In the genomic region with DNA sequence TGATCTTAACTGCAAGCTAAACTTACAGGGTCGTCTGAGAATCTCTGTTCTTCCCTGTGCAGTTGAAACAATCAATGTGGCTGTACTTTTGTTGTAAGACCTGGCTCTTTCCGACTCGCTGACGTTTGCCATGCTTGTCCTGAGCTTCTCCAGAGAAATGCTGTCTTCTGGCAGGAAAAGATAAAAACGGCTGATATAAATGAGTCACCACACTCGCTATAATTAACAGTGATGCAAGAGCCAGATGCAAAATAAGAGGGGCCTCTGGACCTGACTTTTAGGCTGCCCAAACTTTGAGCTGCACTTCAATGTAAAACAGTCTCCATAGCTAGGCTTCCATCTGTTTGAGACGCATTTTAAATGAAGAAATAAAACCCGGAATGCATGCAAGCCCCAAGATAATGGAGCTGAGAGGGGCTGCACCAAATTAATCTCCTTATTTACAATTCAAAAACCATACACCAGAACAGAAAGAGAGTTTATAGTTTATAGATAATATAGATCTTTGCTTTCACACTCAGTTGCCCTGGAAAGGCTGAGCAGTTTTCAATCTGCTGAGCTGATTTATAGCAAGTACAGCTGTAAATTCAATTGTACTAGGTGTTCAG, we compare ENCODE assay signal across 1 cellular context.
TF ChIP-seq lines count a peak whose summit lies in the region.

No MANE protein-coding gene starts in this region.

TF ChIP-seq in K562, 482 proteins besides CTCF, POLR2A, EP300 and RAD21 (continued from another document and continues in another):
- peak; percentile 76 for TF ChIP-seq TAL1 (IDR thresholded peaks at IDR 0.05)
- no peak for TF ChIP-seq ATF1 (CRISPR knock-in tag; IDR thresholded peaks at IDR 0.05)
- peak; percentile 71 for TF ChIP-seq ATF1 (tag; IDR thresholded peaks at IDR 0.05)
- TF ChIP-seq, protein P1, sequence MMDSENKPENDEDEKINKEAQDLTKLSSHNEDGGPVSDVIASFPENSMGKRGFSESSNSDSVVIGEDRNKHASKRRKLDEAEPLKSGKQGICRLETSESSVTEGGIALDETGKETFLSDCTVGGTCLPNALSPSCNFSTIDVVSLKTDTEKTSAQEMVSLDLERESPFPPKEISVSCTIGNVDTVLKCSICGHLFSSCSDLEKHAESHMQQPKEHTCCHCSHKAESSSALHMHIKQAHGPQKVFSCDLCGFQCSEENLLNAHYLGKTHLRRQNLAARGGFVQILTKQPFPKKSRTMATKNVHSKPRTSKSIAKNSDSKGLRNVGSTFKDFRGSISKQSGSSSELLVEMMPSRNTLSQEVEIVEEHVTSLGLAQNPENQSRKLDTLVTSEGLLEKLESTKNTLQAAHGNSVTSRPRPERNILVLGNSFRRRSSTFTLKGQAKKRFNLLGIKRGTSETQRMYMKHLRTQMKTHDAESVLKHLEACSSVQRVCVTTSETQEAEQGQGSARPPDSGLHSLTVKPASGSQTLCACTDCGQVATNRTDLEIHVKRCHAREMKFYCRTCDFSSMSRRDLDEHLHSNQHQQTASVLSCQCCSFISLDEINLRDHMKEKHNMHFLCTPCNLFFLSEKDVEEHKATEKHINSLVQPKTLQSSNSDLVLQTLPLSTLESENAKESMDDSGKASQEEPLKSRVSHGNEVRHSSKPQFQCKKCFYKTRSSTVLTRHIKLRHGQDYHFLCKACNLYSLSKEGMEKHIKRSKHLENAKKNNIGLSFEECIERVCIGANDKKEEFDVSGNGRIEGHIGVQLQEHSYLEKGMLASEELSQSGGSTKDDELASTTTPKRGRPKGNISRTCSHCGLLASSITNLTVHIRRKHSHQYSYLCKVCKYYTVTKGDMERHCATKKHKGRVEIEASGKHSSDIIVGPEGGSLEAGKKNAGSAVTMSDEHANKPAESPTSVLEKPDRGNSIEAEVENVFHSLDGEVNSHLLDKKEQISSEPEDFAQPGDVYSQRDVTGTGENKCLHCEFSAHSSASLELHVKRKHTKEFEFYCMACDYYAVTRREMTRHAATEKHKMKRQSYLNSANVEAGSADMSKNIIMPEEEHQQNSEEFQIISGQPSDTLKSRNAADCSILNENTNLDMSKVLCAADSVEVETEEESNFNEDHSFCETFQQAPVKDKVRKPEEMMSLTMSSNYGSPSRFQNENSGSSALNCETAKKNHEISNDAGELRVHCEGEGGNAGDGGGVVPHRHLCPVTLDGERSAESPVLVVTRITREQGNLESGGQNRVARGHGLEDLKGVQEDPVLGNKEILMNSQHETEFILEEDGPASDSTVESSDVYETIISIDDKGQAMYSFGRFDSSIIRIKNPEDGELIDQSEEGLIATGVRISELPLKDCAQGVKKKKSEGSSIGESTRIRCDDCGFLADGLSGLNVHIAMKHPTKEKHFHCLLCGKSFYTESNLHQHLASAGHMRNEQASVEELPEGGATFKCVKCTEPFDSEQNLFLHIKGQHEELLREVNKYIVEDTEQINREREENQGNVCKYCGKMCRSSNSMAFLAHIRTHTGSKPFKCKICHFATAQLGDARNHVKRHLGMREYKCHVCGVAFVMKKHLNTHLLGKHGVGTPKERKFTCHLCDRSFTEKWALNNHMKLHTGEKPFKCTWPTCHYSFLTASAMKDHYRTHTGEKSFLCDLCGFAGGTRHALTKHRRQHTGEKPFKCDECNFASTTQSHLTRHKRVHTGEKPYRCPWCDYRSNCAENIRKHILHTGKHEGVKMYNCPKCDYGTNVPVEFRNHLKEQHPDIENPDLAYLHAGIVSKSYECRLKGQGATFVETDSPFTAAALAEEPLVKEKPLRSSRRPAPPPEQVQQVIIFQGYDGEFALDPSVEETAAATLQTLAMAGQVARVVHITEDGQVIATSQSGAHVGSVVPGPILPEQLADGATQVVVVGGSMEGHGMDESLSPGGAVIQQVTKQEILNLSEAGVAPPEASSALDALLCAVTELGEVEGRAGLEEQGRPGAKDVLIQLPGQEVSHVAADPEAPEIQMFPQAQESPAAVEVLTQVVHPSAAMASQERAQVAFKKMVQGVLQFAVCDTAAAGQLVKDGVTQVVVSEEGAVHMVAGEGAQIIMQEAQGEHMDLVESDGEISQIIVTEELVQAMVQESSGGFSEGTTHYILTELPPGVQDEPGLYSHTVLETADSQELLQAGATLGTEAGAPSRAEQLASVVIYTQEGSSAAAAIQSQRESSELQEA (IDR thresholded peaks at IDR 0.05; ENCODE audit: low read depth), result no peak
- peak; percentile 22; the same call in 1 of the 2 replicates for TF ChIP-seq STAT5A (IDR thresholded peaks at IDR 0.05; ENCODE audit: borderline replicate concordance, low read length)
- 0 out of 2 replicates have a peak, but pooled peaks have one; percentile 14 for TF ChIP-seq KLF16 (IDR thresholded peaks at IDR 0.05)
- TF ChIP-seq HDAC6 (IDR thresholded peaks at IDR 0.05; ENCODE audit: low read depth, low read length), result no peak
- TF ChIP-seq, protein P2, sequence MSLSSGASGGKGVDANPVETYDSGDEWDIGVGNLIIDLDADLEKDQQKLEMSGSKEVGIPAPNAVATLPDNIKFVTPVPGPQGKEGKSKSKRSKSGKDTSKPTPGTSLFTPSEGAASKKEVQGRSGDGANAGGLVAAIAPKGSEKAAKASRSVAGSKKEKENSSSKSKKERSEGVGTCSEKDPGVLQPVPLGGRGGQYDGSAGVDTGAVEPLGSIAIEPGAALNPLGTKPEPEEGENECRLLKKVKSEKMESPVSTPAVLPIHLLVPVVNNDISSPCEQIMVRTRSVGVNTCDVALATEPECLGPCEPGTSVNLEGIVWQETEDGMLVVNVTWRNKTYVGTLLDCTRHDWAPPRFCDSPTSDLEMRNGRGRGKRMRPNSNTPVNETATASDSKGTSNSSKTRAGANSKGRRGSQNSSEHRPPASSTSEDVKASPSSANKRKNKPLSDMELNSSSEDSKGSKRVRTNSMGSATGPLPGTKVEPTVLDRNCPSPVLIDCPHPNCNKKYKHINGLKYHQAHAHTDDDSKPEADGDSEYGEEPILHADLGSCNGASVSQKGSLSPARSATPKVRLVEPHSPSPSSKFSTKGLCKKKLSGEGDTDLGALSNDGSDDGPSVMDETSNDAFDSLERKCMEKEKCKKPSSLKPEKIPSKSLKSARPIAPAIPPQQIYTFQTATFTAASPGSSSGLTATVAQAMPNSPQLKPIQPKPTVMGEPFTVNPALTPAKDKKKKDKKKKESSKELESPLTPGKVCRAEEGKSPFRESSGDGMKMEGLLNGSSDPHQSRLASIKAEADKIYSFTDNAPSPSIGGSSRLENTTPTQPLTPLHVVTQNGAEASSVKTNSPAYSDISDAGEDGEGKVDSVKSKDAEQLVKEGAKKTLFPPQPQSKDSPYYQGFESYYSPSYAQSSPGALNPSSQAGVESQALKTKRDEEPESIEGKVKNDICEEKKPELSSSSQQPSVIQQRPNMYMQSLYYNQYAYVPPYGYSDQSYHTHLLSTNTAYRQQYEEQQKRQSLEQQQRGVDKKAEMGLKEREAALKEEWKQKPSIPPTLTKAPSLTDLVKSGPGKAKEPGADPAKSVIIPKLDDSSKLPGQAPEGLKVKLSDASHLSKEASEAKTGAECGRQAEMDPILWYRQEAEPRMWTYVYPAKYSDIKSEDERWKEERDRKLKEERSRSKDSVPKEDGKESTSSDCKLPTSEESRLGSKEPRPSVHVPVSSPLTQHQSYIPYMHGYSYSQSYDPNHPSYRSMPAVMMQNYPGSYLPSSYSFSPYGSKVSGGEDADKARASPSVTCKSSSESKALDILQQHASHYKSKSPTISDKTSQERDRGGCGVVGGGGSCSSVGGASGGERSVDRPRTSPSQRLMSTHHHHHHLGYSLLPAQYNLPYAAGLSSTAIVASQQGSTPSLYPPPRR (CRISPR knock-in tag; IDR thresholded peaks at IDR 0.05; ENCODE audit: borderline replicate concordance), result no peak
- TF ChIP-seq, protein P3, sequence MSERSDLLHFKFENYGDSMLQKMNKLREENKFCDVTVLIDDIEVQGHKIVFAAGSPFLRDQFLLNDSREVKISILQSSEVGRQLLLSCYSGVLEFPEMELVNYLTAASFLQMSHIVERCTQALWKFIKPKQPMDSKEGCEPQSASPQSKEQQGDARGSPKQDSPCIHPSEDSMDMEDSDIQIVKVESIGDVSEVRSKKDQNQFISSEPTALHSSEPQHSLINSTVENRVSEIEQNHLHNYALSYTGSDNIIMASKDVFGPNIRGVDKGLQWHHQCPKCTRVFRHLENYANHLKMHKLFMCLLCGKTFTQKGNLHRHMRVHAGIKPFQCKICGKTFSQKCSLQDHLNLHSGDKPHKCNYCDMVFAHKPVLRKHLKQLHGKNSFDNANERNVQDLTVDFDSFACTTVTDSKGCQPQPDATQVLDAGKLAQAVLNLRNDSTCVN (CRISPR knock-in tag; IDR thresholded peaks at IDR 0.05), result no peak
- peak; percentile 93 for TF ChIP-seq ZNF589 (CRISPR knock-in tag; IDR thresholded peaks at IDR 0.05; ENCODE audit: low read depth)
- peak; percentile 47 for TF ChIP-seq CXXC5 (CRISPR knock-in tag; IDR thresholded peaks at IDR 0.05)
- TF ChIP-seq, protein P4, sequence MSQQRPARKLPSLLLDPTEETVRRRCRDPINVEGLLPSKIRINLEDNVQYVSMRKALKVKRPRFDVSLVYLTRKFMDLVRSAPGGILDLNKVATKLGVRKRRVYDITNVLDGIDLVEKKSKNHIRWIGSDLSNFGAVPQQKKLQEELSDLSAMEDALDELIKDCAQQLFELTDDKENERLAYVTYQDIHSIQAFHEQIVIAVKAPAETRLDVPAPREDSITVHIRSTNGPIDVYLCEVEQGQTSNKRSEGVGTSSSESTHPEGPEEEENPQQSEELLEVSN (IDR thresholded peaks at IDR 0.05; ENCODE audit: borderline replicate concordance in 1 of 2, extremely low read depth in 1 of 2, insufficient read depth in 1 of 2, insufficient read length in 1 of 2, low read depth in 1 of 2, low read length in 1 of 2, poor library complexity in 1 of 2, severe bottlenecking in 1 of 2), result no peak
- no peak for TF ChIP-seq BCL6 (CRISPR knock-in tag; IDR thresholded peaks at IDR 0.05)
- TF ChIP-seq SIN3B (IDR thresholded peaks at IDR 0.05; ENCODE audit: low read depth), result no peak
- TF ChIP-seq, protein P5, sequence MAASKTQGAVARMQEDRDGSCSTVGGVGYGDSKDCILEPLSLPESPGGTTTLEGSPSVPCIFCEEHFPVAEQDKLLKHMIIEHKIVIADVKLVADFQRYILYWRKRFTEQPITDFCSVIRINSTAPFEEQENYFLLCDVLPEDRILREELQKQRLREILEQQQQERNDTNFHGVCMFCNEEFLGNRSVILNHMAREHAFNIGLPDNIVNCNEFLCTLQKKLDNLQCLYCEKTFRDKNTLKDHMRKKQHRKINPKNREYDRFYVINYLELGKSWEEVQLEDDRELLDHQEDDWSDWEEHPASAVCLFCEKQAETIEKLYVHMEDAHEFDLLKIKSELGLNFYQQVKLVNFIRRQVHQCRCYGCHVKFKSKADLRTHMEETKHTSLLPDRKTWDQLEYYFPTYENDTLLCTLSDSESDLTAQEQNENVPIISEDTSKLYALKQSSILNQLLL (CRISPR knock-in tag; IDR thresholded peaks at IDR 0.05; ENCODE audit: borderline replicate concordance), result no peak
- TF ChIP-seq, protein P6, sequence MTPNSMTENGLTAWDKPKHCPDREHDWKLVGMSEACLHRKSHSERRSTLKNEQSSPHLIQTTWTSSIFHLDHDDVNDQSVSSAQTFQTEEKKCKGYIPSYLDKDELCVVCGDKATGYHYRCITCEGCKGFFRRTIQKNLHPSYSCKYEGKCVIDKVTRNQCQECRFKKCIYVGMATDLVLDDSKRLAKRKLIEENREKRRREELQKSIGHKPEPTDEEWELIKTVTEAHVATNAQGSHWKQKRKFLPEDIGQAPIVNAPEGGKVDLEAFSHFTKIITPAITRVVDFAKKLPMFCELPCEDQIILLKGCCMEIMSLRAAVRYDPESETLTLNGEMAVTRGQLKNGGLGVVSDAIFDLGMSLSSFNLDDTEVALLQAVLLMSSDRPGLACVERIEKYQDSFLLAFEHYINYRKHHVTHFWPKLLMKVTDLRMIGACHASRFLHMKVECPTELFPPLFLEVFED (CRISPR knock-in tag; conservative IDR thresholded peaks at IDR 0.05), result no peak; the same call in 1 of the 2 replicates
- TF ChIP-seq ZNF445 (CRISPR knock-in tag; IDR thresholded peaks at IDR 0.05; ENCODE audit: low read depth), result no peak
- TF ChIP-seq GABPB1 (CRISPR knock-in tag; IDR thresholded peaks at IDR 0.05), result no peak
- no peak for TF ChIP-seq PHB (CRISPR knock-in tag; IDR thresholded peaks at IDR 0.05)
- no peak for TF ChIP-seq NELFE (IDR thresholded peaks at IDR 0.05; ENCODE audit: insufficient read depth, insufficient read length)
- TF ChIP-seq DDX20 (tag; IDR thresholded peaks at IDR 0.05; ENCODE audit: low read depth), result no peak
- TF ChIP-seq, protein P7, sequence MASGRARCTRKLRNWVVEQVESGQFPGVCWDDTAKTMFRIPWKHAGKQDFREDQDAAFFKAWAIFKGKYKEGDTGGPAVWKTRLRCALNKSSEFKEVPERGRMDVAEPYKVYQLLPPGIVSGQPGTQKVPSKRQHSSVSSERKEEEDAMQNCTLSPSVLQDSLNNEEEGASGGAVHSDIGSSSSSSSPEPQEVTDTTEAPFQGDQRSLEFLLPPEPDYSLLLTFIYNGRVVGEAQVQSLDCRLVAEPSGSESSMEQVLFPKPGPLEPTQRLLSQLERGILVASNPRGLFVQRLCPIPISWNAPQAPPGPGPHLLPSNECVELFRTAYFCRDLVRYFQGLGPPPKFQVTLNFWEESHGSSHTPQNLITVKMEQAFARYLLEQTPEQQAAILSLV (tag; IDR thresholded peaks at IDR 0.05), result peak; percentile 53; the same call in 1 of the 2 replicates
- no peak for TF ChIP-seq ZNF780A (CRISPR knock-in tag; IDR thresholded peaks at IDR 0.05)
- TF ChIP-seq FOXP1 (CRISPR knock-in tag; IDR thresholded peaks at IDR 0.05), result no peak
- TF ChIP-seq ZNF561 (CRISPR knock-in tag; conservative IDR thresholded peaks at IDR 0.05), result no peak
- no peak for TF ChIP-seq ZNF77 (CRISPR knock-in tag; IDR thresholded peaks at IDR 0.05)
- no peak for TF ChIP-seq RBM15 (IDR thresholded peaks at IDR 0.05; ENCODE audit: insufficient read depth, low read length)
- TF ChIP-seq DNMT1 (IDR thresholded peaks at IDR 0.05), result no peak
- TF ChIP-seq KDM1A (IDR thresholded peaks at IDR 0.05), result peak in 1 of 2 experiments; percentile 16; a peak in 1 of 4 replicates
- TF ChIP-seq, protein P8, sequence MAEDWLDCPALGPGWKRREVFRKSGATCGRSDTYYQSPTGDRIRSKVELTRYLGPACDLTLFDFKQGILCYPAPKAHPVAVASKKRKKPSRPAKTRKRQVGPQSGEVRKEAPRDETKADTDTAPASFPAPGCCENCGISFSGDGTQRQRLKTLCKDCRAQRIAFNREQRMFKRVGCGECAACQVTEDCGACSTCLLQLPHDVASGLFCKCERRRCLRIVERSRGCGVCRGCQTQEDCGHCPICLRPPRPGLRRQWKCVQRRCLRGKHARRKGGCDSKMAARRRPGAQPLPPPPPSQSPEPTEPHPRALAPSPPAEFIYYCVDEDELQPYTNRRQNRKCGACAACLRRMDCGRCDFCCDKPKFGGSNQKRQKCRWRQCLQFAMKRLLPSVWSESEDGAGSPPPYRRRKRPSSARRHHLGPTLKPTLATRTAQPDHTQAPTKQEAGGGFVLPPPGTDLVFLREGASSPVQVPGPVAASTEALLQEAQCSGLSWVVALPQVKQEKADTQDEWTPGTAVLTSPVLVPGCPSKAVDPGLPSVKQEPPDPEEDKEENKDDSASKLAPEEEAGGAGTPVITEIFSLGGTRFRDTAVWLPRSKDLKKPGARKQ (CRISPR knock-in tag; IDR thresholded peaks at IDR 0.05), result no peak
- no peak for TF ChIP-seq EGR1 (conservative IDR thresholded peaks at IDR 0.05)
- TF ChIP-seq GATAD2B (IDR thresholded peaks at IDR 0.05; ENCODE audit: borderline replicate concordance), result no peak
- TF ChIP-seq PYGO2 (tag; IDR thresholded peaks at IDR 0.05), result no peak
- TF ChIP-seq SPI1 (IDR thresholded peaks at IDR 0.05; ENCODE audit: borderline replicate concordance, low read depth, low read length), result no peak
- TF ChIP-seq SMARCC2 (IDR thresholded peaks at IDR 0.05; ENCODE audit: low read depth), result peak; percentile 95
- TF ChIP-seq SIRT6 (IDR thresholded peaks at IDR 0.05; ENCODE audit: low read depth, low read length), result no peak
- no peak for TF ChIP-seq FOXA3 (CRISPR knock-in tag; conservative IDR thresholded peaks at IDR 0.05 in 1 of 2, IDR thresholded peaks at IDR 0.05 in 1 of 2)
- TF ChIP-seq RFX1 (IDR thresholded peaks at IDR 0.05), result no peak
- TF ChIP-seq NFRKB (IDR thresholded peaks at IDR 0.05; ENCODE audit: low read depth), result no peak
- TF ChIP-seq SREBF1 (IDR thresholded peaks at IDR 0.05; ENCODE audit: borderline replicate concordance, low read depth, low read length), result no peak
- no peak for TF ChIP-seq TFAM (CRISPR knock-in tag; conservative IDR thresholded peaks at IDR 0.05)
- no peak for TF ChIP-seq CREBBP (IDR thresholded peaks at IDR 0.05; ENCODE audit: low read depth, low read length)
